ENCODE assay signal across 25 cellular contexts in the genomic region with DNA sequence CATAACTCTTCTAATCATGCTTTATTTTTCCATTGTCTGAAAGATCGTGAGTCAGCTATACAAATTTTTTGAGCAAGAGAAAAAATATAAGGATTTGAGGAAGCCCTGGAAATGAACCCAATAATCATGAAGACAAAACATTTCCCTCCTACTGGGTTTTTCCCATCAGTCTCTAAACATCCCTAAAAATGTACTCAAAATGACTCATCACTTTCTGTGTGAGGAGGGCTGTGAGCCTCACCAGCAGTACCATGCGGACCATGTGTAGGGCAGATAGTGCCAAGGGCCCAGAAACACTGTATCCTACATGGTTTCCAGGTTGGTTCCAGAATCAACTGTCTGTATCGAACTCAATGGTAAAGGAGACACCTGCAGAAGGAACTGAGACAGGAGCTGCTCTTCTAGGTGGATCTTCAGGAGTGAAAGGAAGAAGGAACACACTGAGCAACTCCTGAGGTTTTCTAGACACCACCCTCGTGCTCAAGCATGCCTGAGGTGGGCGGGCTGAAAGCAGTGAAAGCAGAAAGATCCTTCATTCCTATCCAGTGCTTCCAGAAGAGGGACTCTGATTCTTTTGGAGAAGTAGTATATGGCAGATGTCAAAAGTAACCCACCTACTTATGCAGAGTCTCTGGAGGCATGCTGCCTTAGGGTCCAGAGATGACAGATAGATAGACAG. TPM values are rescaled to one million over a fixed set of nuclear protein-coding genes. Genes with fewer than 3 reads are reported as not detected.
A peak's percentile ranks its signal among the peaks of the same experiment; 100 is the strongest.
DNase-seq lines count a peak whose midpoint lies in the region; ATAC-seq, FAIRE-seq and TF ChIP-seq lines count a peak whose summit lies in the region.
"Had no signal": no experiment of that assay in that cellular context is flagged by ENCODE, and none has a peak within 500 bp of the region (broad histone marks: within the 10 kb centered on the region; RNA-seq: fewer than 3 reads in every experiment).

No MANE protein-coding gene starts in this region.

- no peak for FAIRE-seq in GM12892 (lab: Jason Lieb, UNC)
- FAIRE-seq: G401.6, GM12878 had no signal

- no peak for TF ChIP-seq POLR2A in GM12892 (IDR thresholded peaks at IDR 0.05; ENCODE audit: low read depth, low read length)

- H3K4me3 ChIP-seq in GM23248 (no peak overlapping the region), RWPE2 (ENCODE audit: severe bottlenecking) (no peak overlapping the region)
- H3K4me3 ChIP-seq: GM12878, vagina had no signal

- H3K27me3 ChIP-seq in GM23248 (replicated peaks; ENCODE audit: insufficient read depth) (no peaks in the 10 kb centered on the region), RWPE2 (ENCODE audit: insufficient read depth, poor library complexity, severe bottlenecking) (no peaks in the 10 kb centered on the region)
- H3K27me3 ChIP-seq: vagina had no signal

- H3K36me3 ChIP-seq in GM23248 (ENCODE audit: low read depth) (no peaks in the 10 kb centered on the region), RWPE2 (ENCODE audit: low read depth) (no peaks in the 10 kb centered on the region; the same call in 1 of the 2 replicates)
- H3K36me3 ChIP-seq: vagina had no signal

- TF ChIP-seq CTCF in RWPE2 (IDR thresholded peaks at IDR 0.05; ENCODE audit: poor library complexity, severe bottlenecking) (no peak), omental fat pad (IDR thresholded peaks at IDR 0.05) (no peak)

- WGBS in GM23248 (ENCODE audit: low coverage in 1 of 2, low lambda C conversion rate in 2 of 2, missing lambda C conversion rate in 2 of 2), 2 experiments: 18 to 20% methylated on average over 5 of the region's 5 CpGs

- no peaks in the 10 kb centered on the region for H3K4me1 ChIP-seq in GM23248 (ENCODE audit: insufficient read depth)
- H3K4me1 ChIP-seq in RWPE2 (ENCODE audit: insufficient read depth, poor library complexity, severe bottlenecking): no peaks in the 10 kb centered on the region
- H3K4me1 ChIP-seq: vagina had no signal

- H3K4me2 ChIP-seq in GM23248 (ENCODE audit: unreplicated experiment): no peak overlapping the region

- peak; percentile 18 for DNase-seq in GM23248
- no peak for DNase-seq in RWPE2 (ENCODE audit: low spot score)
- DNase-seq in dermis microvascular lymphatic vessel endothelial cell (ENCODE audit: low read depth in 2 of 2): peak; percentile 18 to 94
- DNase-seq in omental fat pad (ENCODE audit: low spot score): no peak
- no peak for DNase-seq in GM12892 (ENCODE audit: insufficient read length)
- no peak for DNase-seq in NCI-H2196 (lab: John Stamatoyannopoulos, UW; ENCODE audit: unreplicated experiment)
- no peak for DNase-seq in NCI-H748 (lab: John Stamatoyannopoulos, UW; ENCODE audit: unreplicated experiment)
- DNase-seq: activated CD4-positive, alpha-beta T cell treated with anti-CD3 and anti-CD28 coated beads, Interleukin-2, amount 10 ng/mL, durations not matched to agents 24 days and 14 days; activated CD8-positive, alpha-beta memory T cell treated with anti-CD3 and anti-CD28 coated beads, Interleukin-2, amount 50 U/mL, for 4 hours; activated gamma-delta T cell treated with Interleukin-2 at 50 U/mL for 16 hours; aorta; cortex of kidney; head of caudate nucleus; immature natural killer cell; mesenchymal stem cell; naive thymus-derived CD8-positive, alpha-beta T cell; NCI-H146; NCI-H345; RPMI8226; stimulated activated CD4-positive, alpha-beta T cell treated with anti-CD3 and anti-CD28 coated beads, Interleukin-4, amount 100 ng/mL, for 24 hours; substantia nigra had no signal

- in situ Hi-C loops in GM23248 (cut with MboI): no loop called here

- no peaks in the 10 kb centered on the region for H4K20me1 ChIP-seq in GM23248 (ENCODE audit: insufficient read depth)

- H3K27ac ChIP-seq in GM23248 (no peak overlapping the region), RWPE2 (ENCODE audit: poor library complexity, severe bottlenecking) (no peak overlapping the region)
- H3K27ac ChIP-seq: vagina had no signal

- H3K9me3 ChIP-seq in GM23248 (ENCODE audit: low read depth) (no peaks in the 10 kb centered on the region), RWPE2 (ENCODE audit: severe bottlenecking) (no peaks in the 10 kb centered on the region)
- H3K9me3 ChIP-seq: vagina had no signal

- H3K9ac ChIP-seq in GM23248: no peak overlapping the region

- H3K9me2 ChIP-seq in GM23248 (ENCODE audit: insufficient read depth): no peaks in the 10 kb centered on the region

- ATAC-seq in RWPE2 (ENCODE audit: low read depth) (peak; percentile 27; the same call in 2 of the 3 replicates), omental fat pad (ENCODE audit: low FRiP score) (peak; percentile 77), HG03432 (IDR thresholded peaks at IDR 0.05; ENCODE audit: unreplicated experiment) (no peak)
- ATAC-seq: GM12878; naive thymus-derived CD8-positive, alpha-beta T cell had no signal

- H3K79me2 ChIP-seq in GM23248 (ENCODE audit: insufficient read depth): no peaks in the 10 kb centered on the region

- no peak overlapping the region for H2AFZ ChIP-seq in GM23248

- H3F3A ChIP-seq in GM23248 (ENCODE audit: insufficient read depth): no peaks in the 10 kb centered on the region

RNA-seq across cellular contexts. Expression of gene RHOJ, which starts 48.6 kb away (rescaled TPM):
- total RNA-seq in GM23248 (2014; rRNA removed; shearing (Covaris generic)): 1.2 and 1.6 TPM in 2 replicates
- 2.2 and 3.0 TPM in 2 replicates for polyA plus RNA-seq in GM23248 (2016; fragmentation: Nextera tagmentation; extraction: Ambion mirVana)
- 65.9 and 163 TPM in 2 replicates for total RNA-seq in dermis microvascular lymphatic vessel endothelial cell
- 10 to 100 TPM in 2 of 4 donors, 1 to 10 TPM in 2; 5.2 to 33.9 (median 11.8) TPM for total RNA-seq in omental fat pad
- not detected for polyA plus RNA-seq in GM12892 (2012; ENCODE audit: missing spikeins)
- total RNA-seq: activated CD4-positive, alpha-beta T cell treated with anti-CD3 and anti-CD28 coated beads, Interleukin-2, amount 10 ng/mL, durations not matched to agents 24 days and 14 days; GM12878; naive thymus-derived CD8-positive, alpha-beta T cell had no signal
- polyA plus RNA-seq: GM12878; immature natural killer cell; naive thymus-derived CD8-positive, alpha-beta T cell had no signal

Comparison
In these comparisons a context has a peak if more than half of its experiments do, and no peak if none do; other contexts are left out.
1. DNase-seq: peak in GM23248 (single experiment) and dermis microvascular lymphatic vessel endothelial cell (2 of 2); none in RWPE2 (single experiment), omental fat pad (single experiment), GM12892 (single experiment), NCI-H2196 (single experiment) and NCI-H748 (single experiment).